In the genomic region with DNA sequence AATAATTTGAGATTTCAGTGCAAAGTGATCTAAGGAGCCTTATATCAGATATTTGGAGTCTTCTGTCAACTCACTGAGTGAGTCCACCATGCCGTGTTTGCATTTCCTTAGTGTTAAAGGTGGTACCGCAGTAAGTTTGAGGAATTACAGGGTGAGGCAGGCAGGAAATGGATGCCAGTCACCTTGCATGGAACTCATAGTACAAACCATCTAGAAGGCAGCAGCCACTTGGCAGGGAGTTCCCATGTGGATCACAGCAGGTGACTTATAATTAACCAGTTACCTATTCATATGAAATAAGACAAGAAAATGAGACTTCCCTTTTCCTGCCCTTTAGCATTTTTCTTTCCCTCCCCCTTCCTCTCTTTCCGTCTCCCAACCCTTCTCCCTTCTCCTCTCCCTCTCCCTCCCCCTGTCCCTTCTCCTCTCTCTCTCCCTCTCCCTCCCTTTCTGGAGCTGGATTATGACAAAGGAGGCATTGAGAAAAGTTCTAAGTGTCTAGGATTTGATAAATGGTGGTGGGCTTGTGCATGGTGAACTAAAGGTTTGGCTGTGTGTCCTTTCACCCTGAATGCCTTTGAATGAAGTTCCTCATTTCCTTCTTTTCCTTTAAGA, we compare ENCODE assay signal across 1 cellular context.
TF ChIP-seq lines count a peak whose summit lies in the region.

No MANE protein-coding gene starts in this region.

TF ChIP-seq in IMR-90, 13 proteins besides CTCF, POLR2A, EP300 and RAD21 (continued from another document):
- TF ChIP-seq CEBPB (IDR thresholded peaks at IDR 0.05; ENCODE audit: low read depth, low read length), result no peak
- no peak for TF ChIP-seq NFE2L2 (IDR thresholded peaks at IDR 0.05; ENCODE audit: low read depth, low read length)
- no peak for TF ChIP-seq MAFK (IDR thresholded peaks at IDR 0.05; ENCODE audit: low read depth, low read length)
- TF ChIP-seq SMC3 (IDR thresholded peaks at IDR 0.05; ENCODE audit: low read depth, low read length), result no peak
